ENCODE assay signal across 1 cellular context in the genomic region with DNA sequence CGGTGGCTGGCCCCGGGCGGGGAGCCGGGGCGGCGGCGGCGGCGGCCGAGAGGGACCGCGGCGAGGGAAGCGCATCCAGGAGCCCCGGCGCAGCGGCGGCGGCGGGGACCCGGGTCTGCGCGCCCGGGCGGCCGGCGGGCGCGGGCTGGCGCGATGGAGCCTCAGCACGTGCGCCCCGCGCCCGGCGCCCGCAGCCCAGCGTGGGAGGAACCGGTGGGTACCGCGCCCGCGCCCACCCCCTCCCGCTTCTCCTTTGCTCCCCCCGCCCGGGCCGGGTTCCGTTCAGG.
TF ChIP-seq lines count a peak whose summit lies in the region.

No MANE protein-coding gene starts in this region.

TF ChIP-seq in HEK293, 187 proteins besides CTCF, POLR2A, EP300 and RAD21 (continued from another document):
- TF ChIP-seq, protein P1, sequence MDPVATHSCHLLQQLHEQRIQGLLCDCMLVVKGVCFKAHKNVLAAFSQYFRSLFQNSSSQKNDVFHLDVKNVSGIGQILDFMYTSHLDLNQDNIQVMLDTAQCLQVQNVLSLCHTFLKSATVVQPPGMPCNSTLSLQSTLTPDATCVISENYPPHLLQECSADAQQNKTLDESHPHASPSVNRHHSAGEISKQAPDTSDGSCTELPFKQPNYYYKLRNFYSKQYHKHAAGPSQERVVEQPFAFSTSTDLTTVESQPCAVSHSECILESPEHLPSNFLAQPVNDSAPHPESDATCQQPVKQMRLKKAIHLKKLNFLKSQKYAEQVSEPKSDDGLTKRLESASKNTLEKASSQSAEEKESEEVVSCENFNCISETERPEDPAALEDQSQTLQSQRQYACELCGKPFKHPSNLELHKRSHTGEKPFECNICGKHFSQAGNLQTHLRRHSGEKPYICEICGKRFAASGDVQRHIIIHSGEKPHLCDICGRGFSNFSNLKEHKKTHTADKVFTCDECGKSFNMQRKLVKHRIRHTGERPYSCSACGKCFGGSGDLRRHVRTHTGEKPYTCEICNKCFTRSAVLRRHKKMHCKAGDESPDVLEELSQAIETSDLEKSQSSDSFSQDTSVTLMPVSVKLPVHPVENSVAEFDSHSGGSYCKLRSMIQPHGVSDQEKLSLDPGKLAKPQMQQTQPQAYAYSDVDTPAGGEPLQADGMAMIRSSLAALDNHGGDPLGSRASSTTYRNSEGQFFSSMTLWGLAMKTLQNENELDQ (tag by site-specific recombination; IDR thresholded peaks at IDR 0.05; ENCODE audit: low read depth): no peak
- TF ChIP-seq ZNF350 (tag by site-specific recombination; IDR thresholded peaks at IDR 0.05) (no peak), ZSCAN30 (tag by site-specific recombination; IDR thresholded peaks at IDR 0.05) (no peak), ZBTB17 (tag by site-specific recombination; IDR thresholded peaks at IDR 0.05) (no peak), ZNF768 (tag by site-specific recombination; IDR thresholded peaks at IDR 0.05) (no peak), ZNF292 (tag by site-specific recombination; IDR thresholded peaks at IDR 0.05; ENCODE audit: borderline replicate concordance, low read depth) (no peak), ZNF792 (tag by site-specific recombination; IDR thresholded peaks at IDR 0.05) (no peak), ZNF529 (tag by site-specific recombination; IDR thresholded peaks at IDR 0.05; ENCODE audit: insufficient replicate concordance) (no peak), ZNF707 (tag by site-specific recombination; IDR thresholded peaks at IDR 0.05) (no peak)
TF ChIP-seq in HEK293: peak in this region for 0.
